In the genomic region with DNA sequence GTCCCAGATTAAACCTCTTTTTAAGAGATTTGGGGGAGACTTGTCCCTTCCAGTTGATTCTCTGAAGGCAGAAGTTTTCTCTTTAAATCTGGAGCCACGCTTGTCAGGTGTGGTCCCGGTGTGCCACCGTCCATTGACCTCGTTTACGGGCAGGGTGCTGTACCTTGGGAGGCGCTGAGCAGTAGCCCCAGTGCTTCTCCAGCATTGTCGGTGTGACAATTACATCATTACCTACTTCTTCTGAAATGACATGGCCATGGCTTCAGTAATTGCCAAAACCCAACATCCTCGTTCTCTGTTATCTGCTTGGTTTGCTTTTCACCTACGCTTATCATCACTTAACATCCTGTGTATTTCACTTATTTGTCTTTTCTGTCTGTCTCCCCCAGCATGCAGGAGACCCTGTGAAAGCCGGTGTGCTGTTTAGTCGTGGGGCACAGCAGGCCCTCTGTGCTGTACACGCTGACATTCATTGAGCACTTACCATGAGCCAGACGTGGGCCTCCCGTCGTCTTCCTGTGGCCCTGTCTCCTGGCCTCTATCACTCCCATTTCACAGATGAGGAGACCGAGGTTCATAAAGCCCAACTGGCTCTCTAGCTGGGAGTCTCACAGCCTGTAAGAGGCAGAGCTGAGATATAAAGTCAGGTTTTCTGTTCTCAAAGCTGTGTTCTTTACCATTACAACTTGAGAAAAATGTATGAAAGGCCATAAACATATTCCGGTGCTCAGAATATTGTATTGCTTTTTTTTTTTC, we compare ENCODE assay signal across 19 cellular contexts.
A peak's percentile ranks its signal among the peaks of the same experiment; 100 is the strongest.
DNase-seq lines count a peak whose midpoint lies in the region; ATAC-seq and TF ChIP-seq lines count a peak whose summit lies in the region.
"Had no signal": no experiment of that assay in that cellular context is flagged by ENCODE, and none has a peak within 500 bp of the region (broad histone marks: within the 10 kb centered on the region; RNA-seq: fewer than 3 reads in every experiment).

No MANE protein-coding gene starts in this region.

- TF ChIP-seq CTCF in H9 (conservative IDR thresholded peaks at IDR 0.05) = no peak
- no peak for TF ChIP-seq CTCF in chondrocyte (IDR thresholded peaks at IDR 0.05)
- TF ChIP-seq CTCF in neural progenitor cell (IDR thresholded peaks at IDR 0.05) = no peak

- H3K4me3 Mint-ChIP-seq in CD4-positive, alpha-beta memory T cell = peak overlapping the region in 1 of 8 donors; percentile 52
- H3K4me3 Mint-ChIP-seq in H9 (no peak overlapping the region), chondrocyte (ENCODE audit: unreplicated experiment) (no peak overlapping the region), neural progenitor cell (no peak overlapping the region)
- H3K4me3 Mint-ChIP-seq: activated CD4-positive, alpha-beta memory T cell treated with anti-CD3 and anti-CD28 coated beads, Interleukin-2, amount 10 ng/mL, durations not matched to agents 7 days and 5 days; activated naive CD8-positive, alpha-beta T cell treated with anti-CD3 and anti-CD28 coated beads, Interleukin-2, amount 10 ng/mL, durations not matched to agents 7 days and 5 days; activated T-cell treated with anti-CD3 and anti-CD28 coated beads, Interleukin-2, amount 50 U/mL, for 4 hours had no signal

- H4K5ac ChIP-seq in H9 (ENCODE audit: insufficient read length, low read depth, low read length) = no peak overlapping the region

- H2AFZ ChIP-seq in H9 (ENCODE audit: low read length) (no peak overlapping the region), neural progenitor cell (replicated peaks) (no peak overlapping the region)

- H2BK20ac ChIP-seq in H9 (ENCODE audit: low read depth, low read length, poor library complexity, severe bottlenecking) = no peak overlapping the region

- H3K23ac ChIP-seq in H9 (ENCODE audit: insufficient read length, low read depth, low read length) = no peak overlapping the region

- peaks cover 15 to 18% of the 10 kb centered on the region in 2 donors for H3K36me3 Mint-ChIP-seq in CD4-positive, alpha-beta memory T cell
- H3K36me3 Mint-ChIP-seq in H9 (ENCODE audit: insufficient read depth in 1 of 3, low read depth in 3 of 3) = peaks cover 0 to 6% (median 0%) of the 10 kb centered on the region in 3 experiments; a peak in 3 of 7 replicates
- peaks cover 3% of the 10 kb centered on the region for H3K36me3 Mint-ChIP-seq in chondrocyte (ENCODE audit: low read depth)
- H3K36me3 Mint-ChIP-seq in neural progenitor cell = peaks cover 17% of the 10 kb centered on the region

- H3K36me3 ChIP-seq in CD4-positive, alpha-beta memory T cell (ENCODE audit: insufficient read depth, low read length) = no peaks in the 10 kb centered on the region
- H3K36me3 ChIP-seq in neural progenitor cell = no peaks in the 10 kb centered on the region

- H3K18ac ChIP-seq in H9 (ENCODE audit: insufficient read length, low read depth, low read length) = no peak overlapping the region

- no peak for ATAC-seq in GM19397 (IDR thresholded peaks at IDR 0.05; ENCODE audit: unreplicated experiment)
- ATAC-seq in GM18867 (IDR thresholded peaks at IDR 0.05; ENCODE audit: unreplicated experiment) = no peak
- ATAC-seq: activated T-cell treated with anti-CD3 and anti-CD28 coated beads, Interleukin-2, amount 50 U/mL, for 4 hours; left colon had no signal

- H2BK15ac ChIP-seq in H9 (ENCODE audit: low read depth, low read length) = no peak overlapping the region

- H2BK120ac ChIP-seq in H9 (ENCODE audit: low read depth, low read length, poor library complexity, severe bottlenecking) = no peak overlapping the region

- H3K79me2 ChIP-seq in H9 (ENCODE audit: insufficient read depth, low read length) (peaks cover 8% of the 10 kb centered on the region; the same call in 1 of the 2 replicates), neural progenitor cell (ENCODE audit: low read depth) (peaks cover 15% of the 10 kb centered on the region)

- H3K27me3 ChIP-seq in CD4-positive, alpha-beta memory T cell (ENCODE audit: insufficient read depth, low read length) = no peaks in the 10 kb centered on the region
- H3K27me3 ChIP-seq in H9 (ENCODE audit: insufficient read depth, low read length) (no peaks in the 10 kb centered on the region), neural progenitor cell (no peaks in the 10 kb centered on the region)
- H3K27me3 ChIP-seq: MG63 had no signal

- H4K91ac ChIP-seq in H9 (ENCODE audit: insufficient read length, low read depth, low read length) = no peak overlapping the region

- H3K23me2 ChIP-seq in H9 (ENCODE audit: insufficient read length, low read depth, low read length, poor library complexity, severe bottlenecking) = no peaks in the 10 kb centered on the region

- no peaks in the 10 kb centered on the region for H3F3A ChIP-seq in neural progenitor cell (ENCODE audit: low read depth)

- peak overlapping the region in 6 of 7 donors; percentile 31 to 55 (median 44) for H3K27ac Mint-ChIP-seq in CD4-positive, alpha-beta memory T cell
- H3K27ac Mint-ChIP-seq in H9 (peak overlapping the region in 2 of 3 experiments; percentile 46 to 64; a peak in 2 of 7 replicates), chondrocyte (ENCODE audit: unreplicated experiment) (no peak overlapping the region), neural progenitor cell (peak overlapping the region; percentile 74)
- H3K27ac Mint-ChIP-seq: activated CD4-positive, alpha-beta memory T cell treated with anti-CD3 and anti-CD28 coated beads, Interleukin-2, amount 10 ng/mL, durations not matched to agents 7 days and 5 days; activated naive CD8-positive, alpha-beta T cell treated with anti-CD3 and anti-CD28 coated beads, Interleukin-2, amount 10 ng/mL, durations not matched to agents 7 days and 5 days had no signal

- no peaks in the 10 kb centered on the region for H3K9me3 ChIP-seq in CD4-positive, alpha-beta memory T cell (ENCODE audit: control insufficient read depth in 1 of 2, low read length in 2 of 2)
- H3K9me3 ChIP-seq in H9 (ENCODE audit: control insufficient read depth, low read depth, low read length) = no peaks in the 10 kb centered on the region
- no peaks in the 10 kb centered on the region for H3K9me3 ChIP-seq in neural progenitor cell (ENCODE audit: low read depth)
- H3K9me3 ChIP-seq: MG63 had no signal

- H3K4ac ChIP-seq in H9 (ENCODE audit: low read depth, low read length) = no peak overlapping the region

- no peak overlapping the region for H2BK5ac ChIP-seq in H9 (ENCODE audit: insufficient read length, low read length)

- no peak for DNase-seq in CD4-positive, alpha-beta memory T cell
- DNase-seq in H9 (no peak), chondrocyte (ENCODE audit: low spot score) (peak; percentile 54), neural progenitor cell (ENCODE audit: low spot score) (no peak), DMS53 (lab: John Stamatoyannopoulos, UW) (no peak), NCI-H2107 (lab: John Stamatoyannopoulos, UW) (no peak)
- DNase-seq: activated CD4-positive, alpha-beta memory T cell treated with anti-CD3 and anti-CD28 coated beads, Interleukin-2, amount 10 ng/mL, durations not matched to agents 7 days and 5 days; activated naive CD8-positive, alpha-beta T cell treated with anti-CD3 and anti-CD28 coated beads, Interleukin-2, amount 10 ng/mL, durations not matched to agents 7 days and 5 days; activated T-cell treated with anti-CD3 and anti-CD28 coated beads, Interleukin-2, amount 50 U/mL, for 4 hours; EL; H7; left colon; MG63; NCI-H146; NCI-H748 treated with DMSO at 0.1 percent for 48 hours; SHP77 had no signal

- no peak overlapping the region for H2BK12ac ChIP-seq in H9 (ENCODE audit: insufficient read length, low read depth, low read length)

- no peak overlapping the region for H3K4me3 ChIP-seq in CD4-positive, alpha-beta memory T cell (ENCODE audit: low read length in 2 of 2)
- H3K4me3 ChIP-seq in neural progenitor cell = no peak overlapping the region
- H3K4me3 ChIP-seq: MG63, skin epidermis had no signal

- peaks cover 4% of the 10 kb centered on the region for H3K4me1 ChIP-seq in CD4-positive, alpha-beta memory T cell (ENCODE audit: insufficient read depth, low read length)
- H3K4me1 ChIP-seq in H9 (ENCODE audit: insufficient read depth, low read length) (peaks cover 6% of the 10 kb centered on the region; the same call in 1 of the 2 replicates), neural progenitor cell (peaks cover 7% of the 10 kb centered on the region)

- POLR2A ChIA-PET in CD4-positive, alpha-beta memory T cell (lab: Charles Lee; ENCODE audit: partially characterized antibody) = no interaction called here

- H3K9me3 Mint-ChIP-seq in CD4-positive, alpha-beta memory T cell = no peaks in the 10 kb centered on the region
- H3K9me3 Mint-ChIP-seq in H9 = no peaks in the 10 kb centered on the region; a peak in 2 of 5 replicates
- no peaks in the 10 kb centered on the region for H3K9me3 Mint-ChIP-seq in chondrocyte (ENCODE audit: low read depth)
- H3K9me3 Mint-ChIP-seq in neural progenitor cell = no peaks in the 10 kb centered on the region
- H3K9me3 Mint-ChIP-seq: activated CD4-positive, alpha-beta memory T cell treated with anti-CD3 and anti-CD28 coated beads, Interleukin-2, amount 10 ng/mL, durations not matched to agents 7 days and 5 days; activated naive CD8-positive, alpha-beta T cell treated with anti-CD3 and anti-CD28 coated beads, Interleukin-2, amount 10 ng/mL, durations not matched to agents 7 days and 5 days; activated T-cell treated with anti-CD3 and anti-CD28 coated beads, Interleukin-2, amount 50 U/mL, for 4 hours had no signal

- H3K79me1 ChIP-seq in H9 (ENCODE audit: insufficient read depth, low read depth, low read length, poor library complexity, severe bottlenecking) = peaks cover 6% of the 10 kb centered on the region

- H3K4me1 Mint-ChIP-seq in CD4-positive, alpha-beta memory T cell = peaks cover 8 to 35% (median 16%) of the 10 kb centered on the region in 4 donors
- H3K4me1 Mint-ChIP-seq in H9 (peaks cover 26 to 27% of the 10 kb centered on the region in 2 experiments), chondrocyte (ENCODE audit: low read depth) (peaks cover 23% of the 10 kb centered on the region), neural progenitor cell (peaks cover 36% of the 10 kb centered on the region)

- no peak overlapping the region for H3K56ac ChIP-seq in H9 (ENCODE audit: insufficient read length, low read depth, low read length)

- no peak overlapping the region for H3K14ac ChIP-seq in H9 (ENCODE audit: insufficient read depth, low read length)

- no peak overlapping the region for H4K8ac ChIP-seq in H9 (replicated peaks; ENCODE audit: insufficient read length, low read depth, low read length)

- no peaks in the 10 kb centered on the region for H4K20me1 ChIP-seq in H9 (ENCODE audit: control insufficient read depth, insufficient read depth, insufficient read length)
- peaks cover 77% of the 10 kb centered on the region for H4K20me1 ChIP-seq in neural progenitor cell (ENCODE audit: low read depth)

- no CpG with 5 or more reads among the region's 17 CpGs for WGBS in H9 (ENCODE audit: extremely low coverage, insufficient read length, low lambda C conversion rate)

- H2AK5ac ChIP-seq in H9 (ENCODE audit: insufficient read length, low read length) = no peak overlapping the region

- H3T11ph ChIP-seq in H9 (ENCODE audit: low read length) = no peak overlapping the region

- intact Hi-C loops in CD4-positive, alpha-beta memory T cell (cut with micrococcal nuclease) = no loop called here

- no peak overlapping the region for H3K9ac ChIP-seq in H9 (ENCODE audit: extremely low read depth, insufficient read length, low read length)
- no peak overlapping the region for H3K9ac ChIP-seq in neural progenitor cell

- H3K27ac ChIP-seq in CD4-positive, alpha-beta memory T cell (ENCODE audit: low read depth, low read length) = no peak overlapping the region
- H3K27ac ChIP-seq in H9 (ENCODE audit: insufficient read length, low read depth, low read length) (no peak overlapping the region), neural progenitor cell (no peak overlapping the region)
- H3K27ac ChIP-seq: skin epidermis had no signal

- H3K27me3 Mint-ChIP-seq in CD4-positive, alpha-beta memory T cell = no peaks in the 10 kb centered on the region
- H3K27me3 Mint-ChIP-seq in H9 (ENCODE audit: low read depth) (no peaks in the 10 kb centered on the region), chondrocyte (ENCODE audit: low read depth) (no peaks in the 10 kb centered on the region), neural progenitor cell (ENCODE audit: insufficient read depth, low read depth) (no peaks in the 10 kb centered on the region)
- H3K27me3 Mint-ChIP-seq: activated CD4-positive, alpha-beta memory T cell treated with anti-CD3 and anti-CD28 coated beads, Interleukin-2, amount 10 ng/mL, durations not matched to agents 7 days and 5 days; activated naive CD8-positive, alpha-beta T cell treated with anti-CD3 and anti-CD28 coated beads, Interleukin-2, amount 10 ng/mL, durations not matched to agents 7 days and 5 days had no signal

- CTCF ChIA-PET in CD4-positive, alpha-beta memory T cell (lab: Charles Lee; ENCODE audit: partially characterized antibody) = no interaction called here

- H3K4me2 ChIP-seq in H9 (ENCODE audit: insufficient read depth, insufficient read length, low read length) = no peak overlapping the region
- H3K4me2 ChIP-seq in neural progenitor cell = no peak overlapping the region
